Comparison of ENCODE assay signal across 1 cellular context in the genomic region with DNA sequence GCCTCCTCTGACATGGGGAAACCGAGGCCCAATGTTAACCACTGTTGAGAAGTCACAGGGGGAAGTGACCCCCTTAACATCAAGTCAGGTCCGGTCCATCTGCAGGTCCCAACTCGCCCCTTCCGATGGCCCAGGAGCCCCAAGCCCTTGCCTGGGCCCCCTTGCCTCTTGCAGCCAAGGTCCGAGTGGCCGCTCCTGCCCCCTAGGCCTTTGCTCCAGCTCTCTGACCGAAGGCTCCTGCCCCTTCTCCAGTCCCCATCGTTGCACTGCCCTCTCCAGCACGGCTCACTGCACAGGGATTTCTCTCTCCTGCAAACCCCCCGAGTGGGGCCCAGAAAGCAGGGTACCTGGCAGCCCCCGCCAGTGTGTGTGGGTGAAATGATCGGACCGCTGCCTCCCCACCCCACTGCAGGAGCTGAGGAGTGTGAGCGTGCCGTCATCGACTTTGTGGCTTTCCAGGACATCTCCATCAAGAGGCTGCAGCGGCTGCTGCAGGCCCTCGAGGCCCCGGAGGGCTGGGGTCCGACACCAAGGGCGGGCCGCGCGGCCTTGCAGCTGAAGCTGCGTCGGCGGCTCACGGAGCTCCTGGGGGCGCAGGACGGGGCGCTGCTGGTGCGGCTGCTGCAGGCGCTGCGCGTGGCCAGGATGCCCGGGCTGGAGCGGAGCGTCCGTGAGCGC.
A peak's percentile ranks its signal among the peaks of the same experiment; 100 is the strongest.
TF ChIP-seq lines count a peak whose summit lies in the region.

No MANE protein-coding gene starts in this region.

TF ChIP-seq in HepG2, 621 proteins besides CTCF, POLR2A, EP300 and RAD21 (continues in another document):
- no peak for TF ChIP-seq ZNF549 (CRISPR knock-in tag; IDR thresholded peaks at IDR 0.05)
- TF ChIP-seq, protein P1, sequence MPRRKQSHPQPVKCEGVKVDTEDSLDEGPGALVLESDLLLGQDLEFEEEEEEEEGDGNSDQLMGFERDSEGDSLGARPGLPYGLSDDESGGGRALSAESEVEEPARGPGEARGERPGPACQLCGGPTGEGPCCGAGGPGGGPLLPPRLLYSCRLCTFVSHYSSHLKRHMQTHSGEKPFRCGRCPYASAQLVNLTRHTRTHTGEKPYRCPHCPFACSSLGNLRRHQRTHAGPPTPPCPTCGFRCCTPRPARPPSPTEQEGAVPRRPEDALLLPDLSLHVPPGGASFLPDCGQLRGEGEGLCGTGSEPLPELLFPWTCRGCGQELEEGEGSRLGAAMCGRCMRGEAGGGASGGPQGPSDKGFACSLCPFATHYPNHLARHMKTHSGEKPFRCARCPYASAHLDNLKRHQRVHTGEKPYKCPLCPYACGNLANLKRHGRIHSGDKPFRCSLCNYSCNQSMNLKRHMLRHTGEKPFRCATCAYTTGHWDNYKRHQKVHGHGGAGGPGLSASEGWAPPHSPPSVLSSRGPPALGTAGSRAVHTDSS (CRISPR knock-in tag; conservative IDR thresholded peaks at IDR 0.05) = no peak
- TF ChIP-seq NONO (IDR thresholded peaks at IDR 0.05) = no peak
- TF ChIP-seq NONO (CRISPR knock-in tag; conservative IDR thresholded peaks at IDR 0.05) = peak; percentile 41; the same call in 1 of the 2 replicates
- TF ChIP-seq U2AF1 (optimal IDR thresholded peaks at IDR 0.05; ENCODE audit: low read depth, low read length) = no peak
- 0 out of 2 replicates have a peak, but pooled peaks have one; percentile 2 for TF ChIP-seq ATF7-NPFF (CRISPR knock-in tag; IDR thresholded peaks at IDR 0.05; ENCODE audit: low read depth)
- no peak for TF ChIP-seq RFXANK (CRISPR knock-in tag; IDR thresholded peaks at IDR 0.05)
- TF ChIP-seq MAX (IDR thresholded peaks at IDR 0.05) = no peak
- no peak for TF ChIP-seq NR2F1 (CRISPR knock-in tag; IDR thresholded peaks at IDR 0.05)
- peak; percentile 5 for TF ChIP-seq HNRNPH1 (optimal IDR thresholded peaks at IDR 0.05; ENCODE audit: low read depth, low read length)
- no peak for TF ChIP-seq DBP (CRISPR knock-in tag; IDR thresholded peaks at IDR 0.05; ENCODE audit: not compliant biosample characterization)
- TF ChIP-seq, protein P2, sequence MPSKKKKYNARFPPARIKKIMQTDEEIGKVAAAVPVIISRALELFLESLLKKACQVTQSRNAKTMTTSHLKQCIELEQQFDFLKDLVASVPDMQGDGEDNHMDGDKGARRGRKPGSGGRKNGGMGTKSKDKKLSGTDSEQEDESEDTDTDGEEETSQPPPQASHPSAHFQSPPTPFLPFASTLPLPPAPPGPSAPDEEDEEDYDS (CRISPR knock-in tag; IDR thresholded peaks at IDR 0.05) = no peak
- TF ChIP-seq ZNF180 (CRISPR knock-in tag; IDR thresholded peaks at IDR 0.05; ENCODE audit: borderline replicate concordance, low read depth) = no peak
- TF ChIP-seq AGO2 (optimal IDR thresholded peaks at IDR 0.05; ENCODE audit: low read depth, low read length) = peak; percentile 99
- no peak for TF ChIP-seq ZNF501 (CRISPR knock-in tag; IDR thresholded peaks at IDR 0.05)
- peak; percentile 67 for TF ChIP-seq RBFOX2 (IDR thresholded peaks at IDR 0.05; ENCODE audit: low read depth, low read length)
- no peak for TF ChIP-seq ZFYVE20 (CRISPR knock-in tag; IDR thresholded peaks at IDR 0.05; ENCODE audit: borderline replicate concordance, low read depth)
- no peak for TF ChIP-seq SUZ12 (IDR thresholded peaks at IDR 0.05; ENCODE audit: low read depth, low read length)
- TF ChIP-seq AKAP8 (CRISPR knock-in tag; IDR thresholded peaks at IDR 0.05) = peak; percentile 13; the same call in 1 of the 2 replicates
- no peak for TF ChIP-seq ZSCAN22 (CRISPR knock-in tag; IDR thresholded peaks at IDR 0.05)
- no peak for TF ChIP-seq ZBTB44 (CRISPR knock-in tag; IDR thresholded peaks at IDR 0.05)
- TF ChIP-seq MYC (CRISPR knock-in tag; IDR thresholded peaks at IDR 0.05; ENCODE audit: borderline replicate concordance) = 0 out of 2 replicates have a peak, but pooled peaks have one; percentile 20
- no peak for TF ChIP-seq TGIF2 (CRISPR knock-in tag; IDR thresholded peaks at IDR 0.05)
- TF ChIP-seq SIN3A (IDR thresholded peaks at IDR 0.05; ENCODE audit: borderline replicate concordance, low read depth, low read length) = no peak
- peak; percentile 32; the same call in 1 of the 2 replicates for TF ChIP-seq POLR2AphosphoS5 (IDR thresholded peaks at IDR 0.05; ENCODE audit: low read depth, low read length)
- TF ChIP-seq, protein P3, sequence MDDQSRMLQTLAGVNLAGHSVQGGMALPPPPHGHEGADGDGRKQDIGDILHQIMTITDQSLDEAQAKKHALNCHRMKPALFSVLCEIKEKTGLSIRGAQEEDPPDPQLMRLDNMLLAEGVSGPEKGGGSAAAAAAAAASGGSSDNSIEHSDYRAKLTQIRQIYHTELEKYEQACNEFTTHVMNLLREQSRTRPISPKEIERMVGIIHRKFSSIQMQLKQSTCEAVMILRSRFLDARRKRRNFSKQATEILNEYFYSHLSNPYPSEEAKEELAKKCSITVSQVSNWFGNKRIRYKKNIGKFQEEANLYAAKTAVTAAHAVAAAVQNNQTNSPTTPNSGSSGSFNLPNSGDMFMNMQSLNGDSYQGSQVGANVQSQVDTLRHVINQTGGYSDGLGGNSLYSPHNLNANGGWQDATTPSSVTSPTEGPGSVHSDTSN (CRISPR knock-in tag; IDR thresholded peaks at IDR 0.05; ENCODE audit: borderline replicate concordance) = no peak
- no peak for TF ChIP-seq GLI4 (CRISPR knock-in tag; IDR thresholded peaks at IDR 0.05; ENCODE audit: borderline replicate concordance)
- no peak for TF ChIP-seq KAT7 (CRISPR knock-in tag; IDR thresholded peaks at IDR 0.05; ENCODE audit: borderline replicate concordance)
- 0 out of 2 replicates have a peak, but pooled peaks have one; percentile 5 for TF ChIP-seq ZC3H13 (CRISPR knock-in tag; IDR thresholded peaks at IDR 0.05)
- no peak for TF ChIP-seq IKZF1 (IDR thresholded peaks at IDR 0.05)
- no peak for TF ChIP-seq NCOA1 (CRISPR knock-in tag; IDR thresholded peaks at IDR 0.05)
- TF ChIP-seq ZNF512B (CRISPR knock-in tag; IDR thresholded peaks at IDR 0.05; ENCODE audit: borderline replicate concordance) = 0 out of 2 replicates have a peak, but pooled peaks have one; percentile 47
- 0 out of 2 replicates have a peak, but pooled peaks have one; percentile 5 for TF ChIP-seq ZNF724P (CRISPR knock-in tag; IDR thresholded peaks at IDR 0.05; ENCODE audit: borderline replicate concordance)
- no peak for TF ChIP-seq MBD4 (IDR thresholded peaks at IDR 0.05; ENCODE audit: borderline replicate concordance, low read length)
- TF ChIP-seq MTA3 (CRISPR knock-in tag; IDR thresholded peaks at IDR 0.05) = no peak
- TF ChIP-seq DNMT3B (CRISPR knock-in tag; conservative IDR thresholded peaks at IDR 0.05) = no peak
- no peak for TF ChIP-seq ZNF619 (CRISPR knock-in tag; IDR thresholded peaks at IDR 0.05)
- no peak for TF ChIP-seq PPARG (CRISPR knock-in tag; conservative IDR thresholded peaks at IDR 0.05)
- no peak for TF ChIP-seq RCOR2 (CRISPR knock-in tag; IDR thresholded peaks at IDR 0.05)
- no peak for TF ChIP-seq ZNF879 (CRISPR knock-in tag; IDR thresholded peaks at IDR 0.05)
- TF ChIP-seq KLF15 (CRISPR knock-in tag; IDR thresholded peaks at IDR 0.05; ENCODE audit: borderline replicate concordance) = no peak
- no peak for TF ChIP-seq ZNF282 (IDR thresholded peaks at IDR 0.05; ENCODE audit: partially characterized antibody)
- TF ChIP-seq, protein P4, sequence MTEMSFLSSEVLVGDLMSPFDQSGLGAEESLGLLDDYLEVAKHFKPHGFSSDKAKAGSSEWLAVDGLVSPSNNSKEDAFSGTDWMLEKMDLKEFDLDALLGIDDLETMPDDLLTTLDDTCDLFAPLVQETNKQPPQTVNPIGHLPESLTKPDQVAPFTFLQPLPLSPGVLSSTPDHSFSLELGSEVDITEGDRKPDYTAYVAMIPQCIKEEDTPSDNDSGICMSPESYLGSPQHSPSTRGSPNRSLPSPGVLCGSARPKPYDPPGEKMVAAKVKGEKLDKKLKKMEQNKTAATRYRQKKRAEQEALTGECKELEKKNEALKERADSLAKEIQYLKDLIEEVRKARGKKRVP (CRISPR knock-in tag; IDR thresholded peaks at IDR 0.05) = 0 out of 4 replicates have a peak, but pooled peaks of 1 of the 2 experiments have one; percentile 13
- TF ChIP-seq AGO1 (IDR thresholded peaks at IDR 0.05; ENCODE audit: low read depth, low read length, poor library complexity, severe bottlenecking) = peak; percentile 96
- TF ChIP-seq TAF15 (IDR thresholded peaks at IDR 0.05; ENCODE audit: low read depth, low read length, poor library complexity, severe bottlenecking) = peak; percentile 64
- no peak for TF ChIP-seq HIVEP1 (CRISPR knock-in tag; IDR thresholded peaks at IDR 0.05)
- TF ChIP-seq GMEB1 (CRISPR knock-in tag; IDR thresholded peaks at IDR 0.05; ENCODE audit: borderline replicate concordance) = 0 out of 2 replicates have a peak, but pooled peaks have one; percentile 10
- 0 out of 2 replicates have a peak, but pooled peaks have one; percentile 2 for TF ChIP-seq FOSL1 (CRISPR knock-in tag; IDR thresholded peaks at IDR 0.05; ENCODE audit: borderline replicate concordance)
- no peak for TF ChIP-seq HHEX (CRISPR knock-in tag; IDR thresholded peaks at IDR 0.05)
- TF ChIP-seq, protein P5, sequence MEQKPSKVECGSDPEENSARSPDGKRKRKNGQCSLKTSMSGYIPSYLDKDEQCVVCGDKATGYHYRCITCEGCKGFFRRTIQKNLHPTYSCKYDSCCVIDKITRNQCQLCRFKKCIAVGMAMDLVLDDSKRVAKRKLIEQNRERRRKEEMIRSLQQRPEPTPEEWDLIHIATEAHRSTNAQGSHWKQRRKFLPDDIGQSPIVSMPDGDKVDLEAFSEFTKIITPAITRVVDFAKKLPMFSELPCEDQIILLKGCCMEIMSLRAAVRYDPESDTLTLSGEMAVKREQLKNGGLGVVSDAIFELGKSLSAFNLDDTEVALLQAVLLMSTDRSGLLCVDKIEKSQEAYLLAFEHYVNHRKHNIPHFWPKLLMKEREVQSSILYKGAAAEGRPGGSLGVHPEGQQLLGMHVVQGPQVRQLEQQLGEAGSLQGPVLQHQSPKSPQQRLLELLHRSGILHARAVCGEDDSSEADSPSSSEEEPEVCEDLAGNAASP (CRISPR knock-in tag; IDR thresholded peaks at IDR 0.05; ENCODE audit: borderline replicate concordance) = no peak
- TF ChIP-seq MED13 (CRISPR knock-in tag; IDR thresholded peaks at IDR 0.05) = 0 out of 2 replicates have a peak, but pooled peaks have one; percentile 19
- TF ChIP-seq SNAI1 (CRISPR knock-in tag; IDR thresholded peaks at IDR 0.05; ENCODE audit: borderline replicate concordance) = no peak
- TF ChIP-seq ZNF598 (CRISPR knock-in tag; IDR thresholded peaks at IDR 0.05; ENCODE audit: borderline replicate concordance) = no peak
- no peak for TF ChIP-seq MAFF (IDR thresholded peaks at IDR 0.05; ENCODE audit: low read depth, low read length)
- TF ChIP-seq, protein P6, sequence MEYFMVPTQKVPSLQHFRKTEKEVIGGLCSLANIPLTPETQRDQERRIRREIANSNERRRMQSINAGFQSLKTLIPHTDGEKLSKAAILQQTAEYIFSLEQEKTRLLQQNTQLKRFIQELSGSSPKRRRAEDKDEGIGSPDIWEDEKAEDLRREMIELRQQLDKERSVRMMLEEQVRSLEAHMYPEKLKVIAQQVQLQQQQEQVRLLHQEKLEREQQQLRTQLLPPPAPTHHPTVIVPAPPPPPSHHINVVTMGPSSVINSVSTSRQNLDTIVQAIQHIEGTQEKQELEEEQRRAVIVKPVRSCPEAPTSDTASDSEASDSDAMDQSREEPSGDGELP (IDR thresholded peaks at IDR 0.05; ENCODE audit: borderline replicate concordance, low read depth) = no peak
